1 cellular context compared by ENCODE assay signal in the genomic region with DNA sequence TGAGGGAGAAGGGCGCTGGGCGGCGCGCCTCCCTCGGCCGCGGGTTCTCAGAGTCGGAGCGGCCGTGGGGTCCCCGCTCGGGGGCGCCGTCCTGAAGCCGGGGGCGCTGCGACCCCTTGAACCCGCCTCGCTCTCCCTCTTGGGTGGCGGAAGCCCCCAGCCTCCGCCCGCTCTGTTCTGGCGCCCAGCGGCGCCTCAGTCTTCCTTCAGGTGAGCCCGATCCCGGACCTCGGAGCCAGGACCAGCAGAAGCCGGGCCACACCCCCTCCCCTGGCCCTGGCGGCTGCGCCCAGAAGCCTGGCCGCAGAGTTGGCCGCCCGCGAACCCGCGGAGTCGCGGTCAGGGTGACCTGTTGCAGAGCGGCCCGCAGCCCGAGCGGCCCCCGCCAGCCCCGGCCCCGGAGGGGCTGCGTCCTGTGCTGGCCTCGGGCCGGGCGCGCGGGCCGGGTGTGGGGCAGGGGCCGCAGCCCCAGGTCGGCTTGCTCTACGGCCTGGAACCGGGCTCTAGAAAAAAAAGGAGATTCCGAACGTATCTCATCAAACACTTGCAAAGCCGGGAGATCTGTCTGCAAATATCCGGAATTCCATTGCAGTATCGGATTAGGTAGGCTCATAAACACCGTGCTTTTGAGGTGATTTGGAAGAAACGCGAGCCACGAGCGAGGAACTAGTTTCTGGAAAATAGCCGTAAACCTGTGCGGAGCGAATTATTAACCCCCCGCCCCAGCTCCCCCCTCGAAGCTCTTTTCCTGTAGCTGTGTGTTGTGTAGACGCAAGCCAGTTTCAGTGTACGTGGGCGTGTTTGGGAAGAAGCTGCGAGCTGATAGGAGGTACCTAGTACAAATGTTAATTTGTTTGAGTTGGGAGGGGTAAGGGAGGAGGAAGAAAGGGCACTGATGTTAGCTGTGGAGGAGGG.
A peak's percentile ranks its signal among the peaks of the same experiment; 100 is the strongest.
TF ChIP-seq lines count a peak whose summit lies in the region.

No MANE protein-coding gene starts in this region.

TF ChIP-seq in K562, 482 proteins besides CTCF, POLR2A, EP300 and RAD21 (continued from another document):
- TF ChIP-seq MTF1 (CRISPR knock-in tag; IDR thresholded peaks at IDR 0.05; ENCODE audit: borderline replicate concordance) = no peak
- TF ChIP-seq JUN (IDR thresholded peaks at IDR 0.05; ENCODE audit: borderline replicate concordance, low read depth, low read length) = no peak
- no peak for TF ChIP-seq JUN (CRISPR knock-in tag; IDR thresholded peaks at IDR 0.05; ENCODE audit: borderline replicate concordance)
- TF ChIP-seq, protein P1, sequence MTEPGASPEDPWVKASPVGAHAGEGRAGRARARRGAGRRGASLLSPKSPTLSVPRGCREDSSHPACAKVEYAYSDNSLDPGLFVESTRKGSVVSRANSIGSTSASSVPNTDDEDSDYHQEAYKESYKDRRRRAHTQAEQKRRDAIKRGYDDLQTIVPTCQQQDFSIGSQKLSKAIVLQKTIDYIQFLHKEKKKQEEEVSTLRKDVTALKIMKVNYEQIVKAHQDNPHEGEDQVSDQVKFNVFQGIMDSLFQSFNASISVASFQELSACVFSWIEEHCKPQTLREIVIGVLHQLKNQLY (CRISPR knock-in tag; conservative IDR thresholded peaks at IDR 0.05) = no peak
- peak; percentile 99 for TF ChIP-seq ZSCAN29 (IDR thresholded peaks at IDR 0.05)
- TF ChIP-seq THRAP3 (IDR thresholded peaks at IDR 0.05; ENCODE audit: borderline replicate concordance) = no peak
- TF ChIP-seq, protein P2, sequence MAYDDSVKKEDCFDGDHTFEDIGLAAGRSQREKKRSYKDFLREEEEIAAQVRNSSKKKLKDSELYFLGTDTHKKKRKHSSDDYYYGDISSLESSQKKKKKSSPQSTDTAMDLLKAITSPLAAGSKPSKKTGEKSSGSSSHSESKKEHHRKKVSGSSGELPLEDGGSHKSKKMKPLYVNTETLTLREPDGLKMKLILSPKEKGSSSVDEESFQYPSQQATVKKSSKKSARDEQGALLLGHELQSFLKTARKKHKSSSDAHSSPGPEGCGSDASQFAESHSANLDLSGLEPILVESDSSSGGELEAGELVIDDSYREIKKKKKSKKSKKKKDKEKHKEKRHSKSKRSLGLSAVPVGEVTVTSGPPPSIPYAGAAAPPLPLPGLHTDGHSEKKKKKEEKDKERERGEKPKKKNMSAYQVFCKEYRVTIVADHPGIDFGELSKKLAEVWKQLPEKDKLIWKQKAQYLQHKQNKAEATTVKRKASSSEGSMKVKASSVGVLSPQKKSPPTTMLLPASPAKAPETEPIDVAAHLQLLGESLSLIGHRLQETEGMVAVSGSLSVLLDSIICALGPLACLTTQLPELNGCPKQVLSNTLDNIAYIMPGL (CRISPR knock-in tag; IDR thresholded peaks at IDR 0.05) = no peak
- no peak for TF ChIP-seq SNRNP70 (optimal IDR thresholded peaks at IDR 0.05; ENCODE audit: low read depth, low read length)
- TF ChIP-seq, protein P3, sequence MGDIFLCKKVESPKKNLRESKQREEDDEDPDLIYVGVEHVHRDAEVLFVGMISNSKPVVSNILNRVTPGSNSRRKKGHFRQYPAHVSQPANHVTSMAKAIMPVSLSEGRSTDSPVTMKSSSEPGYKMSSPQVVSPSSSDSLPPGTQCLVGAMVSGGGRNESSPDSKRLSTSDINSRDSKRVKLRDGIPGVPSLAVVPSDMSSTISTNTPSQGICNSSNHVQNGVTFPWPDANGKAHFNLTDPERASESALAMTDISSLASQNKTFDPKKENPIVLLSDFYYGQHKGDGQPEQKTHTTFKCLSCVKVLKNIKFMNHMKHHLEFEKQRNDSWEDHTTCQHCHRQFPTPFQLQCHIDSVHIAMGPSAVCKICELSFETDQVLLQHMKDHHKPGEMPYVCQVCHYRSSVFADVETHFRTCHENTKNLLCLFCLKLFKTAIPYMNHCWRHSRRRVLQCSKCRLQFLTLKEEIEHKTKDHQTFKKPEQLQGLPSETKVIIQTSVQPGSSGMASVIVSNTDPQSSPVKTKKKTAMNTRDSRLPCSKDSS (IDR thresholded peaks at IDR 0.05; ENCODE audit: low read depth, partially characterized antibody) = no peak
- no peak for TF ChIP-seq ZNF76 (CRISPR knock-in tag; IDR thresholded peaks at IDR 0.05; ENCODE audit: borderline replicate concordance)
- TF ChIP-seq LCOR (CRISPR knock-in tag; IDR thresholded peaks at IDR 0.05) = no peak
- TF ChIP-seq CEBPB (tag; IDR thresholded peaks at IDR 0.05) = no peak
- TF ChIP-seq, protein P4, sequence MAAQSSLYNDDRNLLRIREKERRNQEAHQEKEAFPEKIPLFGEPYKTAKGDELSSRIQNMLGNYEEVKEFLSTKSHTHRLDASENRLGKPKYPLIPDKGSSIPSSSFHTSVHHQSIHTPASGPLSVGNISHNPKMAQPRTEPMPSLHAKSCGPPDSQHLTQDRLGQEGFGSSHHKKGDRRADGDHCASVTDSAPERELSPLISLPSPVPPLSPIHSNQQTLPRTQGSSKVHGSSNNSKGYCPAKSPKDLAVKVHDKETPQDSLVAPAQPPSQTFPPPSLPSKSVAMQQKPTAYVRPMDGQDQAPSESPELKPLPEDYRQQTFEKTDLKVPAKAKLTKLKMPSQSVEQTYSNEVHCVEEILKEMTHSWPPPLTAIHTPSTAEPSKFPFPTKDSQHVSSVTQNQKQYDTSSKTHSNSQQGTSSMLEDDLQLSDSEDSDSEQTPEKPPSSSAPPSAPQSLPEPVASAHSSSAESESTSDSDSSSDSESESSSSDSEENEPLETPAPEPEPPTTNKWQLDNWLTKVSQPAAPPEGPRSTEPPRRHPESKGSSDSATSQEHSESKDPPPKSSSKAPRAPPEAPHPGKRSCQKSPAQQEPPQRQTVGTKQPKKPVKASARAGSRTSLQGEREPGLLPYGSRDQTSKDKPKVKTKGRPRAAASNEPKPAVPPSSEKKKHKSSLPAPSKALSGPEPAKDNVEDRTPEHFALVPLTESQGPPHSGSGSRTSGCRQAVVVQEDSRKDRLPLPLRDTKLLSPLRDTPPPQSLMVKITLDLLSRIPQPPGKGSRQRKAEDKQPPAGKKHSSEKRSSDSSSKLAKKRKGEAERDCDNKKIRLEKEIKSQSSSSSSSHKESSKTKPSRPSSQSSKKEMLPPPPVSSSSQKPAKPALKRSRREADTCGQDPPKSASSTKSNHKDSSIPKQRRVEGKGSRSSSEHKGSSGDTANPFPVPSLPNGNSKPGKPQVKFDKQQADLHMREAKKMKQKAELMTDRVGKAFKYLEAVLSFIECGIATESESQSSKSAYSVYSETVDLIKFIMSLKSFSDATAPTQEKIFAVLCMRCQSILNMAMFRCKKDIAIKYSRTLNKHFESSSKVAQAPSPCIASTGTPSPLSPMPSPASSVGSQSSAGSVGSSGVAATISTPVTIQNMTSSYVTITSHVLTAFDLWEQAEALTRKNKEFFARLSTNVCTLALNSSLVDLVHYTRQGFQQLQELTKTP (IDR thresholded peaks at IDR 0.05; ENCODE audit: low read depth in 1 of 2, partially characterized antibody in 2 of 2) = no peak
- no peak for TF ChIP-seq SMC3 (conservative IDR thresholded peaks at IDR 0.05; ENCODE audit: insufficient read depth, low read depth, low read length)
